ENCODE assay signal across 13 cellular contexts in the genomic region with DNA sequence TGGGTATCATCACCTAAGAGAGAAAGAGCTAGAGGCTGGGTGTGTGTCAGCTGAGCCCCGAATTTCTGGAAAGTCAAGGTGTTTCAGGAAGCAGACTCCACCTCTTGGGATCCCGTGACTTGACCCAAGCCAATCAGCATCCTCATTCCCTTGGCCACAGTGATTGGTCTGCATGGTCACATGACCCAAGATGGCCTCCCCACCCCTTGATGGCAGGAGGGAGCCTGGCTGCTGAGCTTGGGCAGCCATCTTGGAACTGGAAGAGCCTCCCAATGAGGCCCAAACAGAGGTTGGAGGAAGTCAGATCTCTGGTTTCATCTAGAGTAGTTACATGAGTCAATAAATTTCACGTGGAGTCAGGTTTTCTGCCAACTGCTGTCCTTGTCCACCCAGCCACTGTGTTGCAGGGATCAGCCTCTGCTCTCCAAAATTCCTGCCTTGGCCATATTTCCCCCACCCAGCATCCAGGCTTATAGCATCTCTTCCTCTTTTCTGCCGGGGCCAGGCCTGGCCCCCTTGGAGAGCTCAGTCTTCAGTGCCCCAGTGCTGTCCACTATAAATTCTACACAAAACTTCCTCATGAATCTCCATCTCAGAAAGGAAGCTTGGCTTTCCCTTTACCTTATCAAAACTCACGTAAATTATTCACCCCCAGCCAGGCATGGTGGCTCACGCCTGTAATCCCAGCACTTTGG. TPM values are rescaled to one million over a fixed set of nuclear protein-coding genes. Genes with fewer than 3 reads are reported as not detected.
DNase-seq lines count a peak whose midpoint lies in the region; ATAC-seq and TF ChIP-seq lines count a peak whose summit lies in the region.
"Had no signal": no experiment of that assay in that cellular context is flagged by ENCODE, and none has a peak within 500 bp of the region (broad histone marks: within the 10 kb centered on the region; RNA-seq: fewer than 3 reads in every experiment).

No MANE protein-coding gene starts in this region.

- H3K36me3 ChIP-seq in osteoblast (ENCODE audit: insufficient read depth, low read length) = no peaks in the 10 kb centered on the region
- no peaks in the 10 kb centered on the region for H3K36me3 ChIP-seq in prostate gland
- H3K36me3 ChIP-seq: thoracic aorta had no signal

- intact Hi-C loops in prostate gland (cut with DNase I) = no loop called here

- H3K9me3 ChIP-seq in osteoblast (ENCODE audit: low read depth, low read length) (no peaks in the 10 kb centered on the region), prostate gland (no peaks in the 10 kb centered on the region)
- H3K9me3 ChIP-seq: thoracic aorta had no signal

- TF ChIP-seq POLR2A in prostate gland (IDR thresholded peaks at IDR 0.05) = no peak

- peak; percentile 62 for DNase-seq in activated effector memory CD4-positive, alpha-beta T cell treated with anti-CD3 and anti-CD28 coated beads, Interleukin-2, amount 50 U/mL, for 16 hours
- DNase-seq in activated effector memory CD4-positive, alpha-beta T cell treated with Interleukin-2 at 50 U/mL for 16 hours = no peak
- DNase-seq in HT1080 (ENCODE audit: low read depth) (peak; percentile 33), osteoblast (ENCODE audit: insufficient read length, low spot score, missing footprints) (peak; percentile 90), epidermal melanocyte (ENCODE audit: insufficient read length, low spot score) (no peak), prostate gland (ENCODE audit: low spot score) (no peak)
- peak; percentile 47 to 57 for DNase-seq in activated T-cell treated with anti-CD3 and anti-CD28 coated beads, Interleukin-2, amount 50 U/mL, for 48 hours
- DNase-seq: effector CD4-positive, alpha-beta T cell; NCI-H1105; stimulated activated CD4-positive, alpha-beta T cell treated with anti-CD3 and anti-CD28 coated beads, Interleukin-4, amount 100 ng/mL, for 24 hours had no signal

- WGBS in prostate gland = 83% methylated on average over 6 of the region's 6 CpGs

- no peaks in the 10 kb centered on the region for H3K79me2 ChIP-seq in osteoblast (ENCODE audit: insufficient read depth, low read length)

- ATAC-seq in GM21360 (IDR thresholded peaks at IDR 0.05; ENCODE audit: unreplicated experiment) = no peak

- no peak overlapping the region for H2AFZ ChIP-seq in osteoblast (ENCODE audit: low read length)

- H4K20me1 ChIP-seq in osteoblast (ENCODE audit: insufficient read depth, low read length) = no peaks in the 10 kb centered on the region

- H3K4me3 ChIP-seq in osteoblast (ENCODE audit: insufficient read depth, low read length) (no peak overlapping the region), prostate gland (no peak overlapping the region)
- H3K4me3 ChIP-seq: lung, thoracic aorta had no signal

- TF ChIP-seq CTCF in osteoblast (IDR thresholded peaks at IDR 0.05; ENCODE audit: extremely low read depth, low read depth, low read length) (no peak), prostate gland (IDR thresholded peaks at IDR 0.05) (no peak)

- H3K4me1 ChIP-seq in osteoblast (ENCODE audit: insufficient read depth, low read length) = no peaks in the 10 kb centered on the region
- H3K4me1 ChIP-seq in prostate gland (replicated peaks) = no peaks in the 10 kb centered on the region

- H3K27ac ChIP-seq in osteoblast (ENCODE audit: low read depth, low read length) = no peak overlapping the region
- H3K27ac ChIP-seq in prostate gland = no peak overlapping the region
- H3K27ac ChIP-seq: thoracic aorta had no signal

- no peak overlapping the region for H3K4me2 ChIP-seq in osteoblast (ENCODE audit: insufficient read depth, low read length)

- H3K27me3 ChIP-seq in osteoblast (ENCODE audit: insufficient read depth, low read length) (no peaks in the 10 kb centered on the region), prostate gland (replicated peaks; ENCODE audit: insufficient read depth) (no peaks in the 10 kb centered on the region)

RNA-seq across cellular contexts. Expression of a gene that starts 17.2 kb away (rescaled TPM):
- not detected in 2 replicates for total RNA-seq in HT1080 (2014; rRNA removed; shearing (Covaris generic))
- not detected in 2 replicates for polyA plus RNA-seq in HT1080 (2015; cell fraction: cytosol; rRNA removed)
- not detected in 2 replicates for polyA plus RNA-seq in HT1080 (2015; cell fraction: nucleus; rRNA removed)
- total RNA-seq in osteoblast (0.36 and 0.88 TPM in 2 replicates), prostate gland (100 to 1,000 TPM in 1 of 2 donors, 1 to 10 TPM in 1; 2.2 to 471 TPM)

RNA-seq across cellular contexts. Expression of a gene that starts 54.8 kb away (rescaled TPM):
- 139 and 158 TPM in 2 replicates for total RNA-seq in HT1080 (2014; rRNA removed; shearing (Covaris generic))
- polyA plus RNA-seq in HT1080 (2015; cell fraction: cytosol; rRNA removed) = 47.9 and 76.3 TPM in 2 replicates
- polyA plus RNA-seq in HT1080 (2015; cell fraction: nucleus; rRNA removed) = 32.2 and 51.1 TPM in 2 replicates
- total RNA-seq in osteoblast (38.4 and 38.6 TPM in 2 replicates), prostate gland (100 to 1,000 TPM in 1 of 2 donors, 10 to 100 TPM in 1; 41.9 to 111 TPM)

Comparison
In these comparisons a context has a peak if more than half of its experiments do, and no peak if none do; other contexts are left out.
1. DNase-seq: peak in activated effector memory CD4-positive, alpha-beta T cell treated with anti-CD3 and anti-CD28 coated beads, Interleukin-2, amount 50 U/mL, for 16 hours (single experiment), HT1080 (single experiment), activated T-cell treated with anti-CD3 and anti-CD28 coated beads, Interleukin-2, amount 50 U/mL, for 48 hours (2 of 2) and osteoblast (single experiment); none in activated effector memory CD4-positive, alpha-beta T cell treated with Interleukin-2 at 50 U/mL for 16 hours (single experiment), epidermal melanocyte (single experiment) and prostate gland (single experiment).